1 cellular context compared by ENCODE assay signal in genomic region chr14:96359959-96360358, GRCh38.
TF ChIP-seq lines count a peak whose summit lies in the region.

No MANE protein-coding gene starts in this region.

TF ChIP-seq in GM12878, 131 proteins besides CTCF, POLR2A, EP300 and RAD21:
- TF ChIP-seq ZNF384 (IDR thresholded peaks at IDR 0.05; ENCODE audit: borderline replicate concordance, low read depth, low read length) (no peak), FOS (IDR thresholded peaks at IDR 0.05; ENCODE audit: borderline replicate concordance, extremely low read depth, insufficient read length) (no peak), IKZF2 (IDR thresholded peaks at IDR 0.05) (no peak), NR2C1 (IDR thresholded peaks at IDR 0.05) (no peak), YBX1 (IDR thresholded peaks at IDR 0.05) (no peak), USF1 (IDR thresholded peaks at IDR 0.05; ENCODE audit: borderline replicate concordance, extremely low read length, insufficient read depth, low read depth, low read length) (no peak), ZNF622 (IDR thresholded peaks at IDR 0.05) (no peak), SMC3 (IDR thresholded peaks at IDR 0.05; ENCODE audit: borderline replicate concordance, low read length) (no peak), WRNIP1 (IDR thresholded peaks at IDR 0.05; ENCODE audit: borderline replicate concordance, low read depth, low read length) (no peak), PML (IDR thresholded peaks at IDR 0.05; ENCODE audit: low read length) (no peak), IRF3 (IDR thresholded peaks at IDR 0.05) (no peak), POLR2AphosphoS5 (IDR thresholded peaks at IDR 0.05; ENCODE audit: low read length) (no peak), NR2F1 (conservative IDR thresholded peaks at IDR 0.05) (no peak)
- TF ChIP-seq, protein P1, sequence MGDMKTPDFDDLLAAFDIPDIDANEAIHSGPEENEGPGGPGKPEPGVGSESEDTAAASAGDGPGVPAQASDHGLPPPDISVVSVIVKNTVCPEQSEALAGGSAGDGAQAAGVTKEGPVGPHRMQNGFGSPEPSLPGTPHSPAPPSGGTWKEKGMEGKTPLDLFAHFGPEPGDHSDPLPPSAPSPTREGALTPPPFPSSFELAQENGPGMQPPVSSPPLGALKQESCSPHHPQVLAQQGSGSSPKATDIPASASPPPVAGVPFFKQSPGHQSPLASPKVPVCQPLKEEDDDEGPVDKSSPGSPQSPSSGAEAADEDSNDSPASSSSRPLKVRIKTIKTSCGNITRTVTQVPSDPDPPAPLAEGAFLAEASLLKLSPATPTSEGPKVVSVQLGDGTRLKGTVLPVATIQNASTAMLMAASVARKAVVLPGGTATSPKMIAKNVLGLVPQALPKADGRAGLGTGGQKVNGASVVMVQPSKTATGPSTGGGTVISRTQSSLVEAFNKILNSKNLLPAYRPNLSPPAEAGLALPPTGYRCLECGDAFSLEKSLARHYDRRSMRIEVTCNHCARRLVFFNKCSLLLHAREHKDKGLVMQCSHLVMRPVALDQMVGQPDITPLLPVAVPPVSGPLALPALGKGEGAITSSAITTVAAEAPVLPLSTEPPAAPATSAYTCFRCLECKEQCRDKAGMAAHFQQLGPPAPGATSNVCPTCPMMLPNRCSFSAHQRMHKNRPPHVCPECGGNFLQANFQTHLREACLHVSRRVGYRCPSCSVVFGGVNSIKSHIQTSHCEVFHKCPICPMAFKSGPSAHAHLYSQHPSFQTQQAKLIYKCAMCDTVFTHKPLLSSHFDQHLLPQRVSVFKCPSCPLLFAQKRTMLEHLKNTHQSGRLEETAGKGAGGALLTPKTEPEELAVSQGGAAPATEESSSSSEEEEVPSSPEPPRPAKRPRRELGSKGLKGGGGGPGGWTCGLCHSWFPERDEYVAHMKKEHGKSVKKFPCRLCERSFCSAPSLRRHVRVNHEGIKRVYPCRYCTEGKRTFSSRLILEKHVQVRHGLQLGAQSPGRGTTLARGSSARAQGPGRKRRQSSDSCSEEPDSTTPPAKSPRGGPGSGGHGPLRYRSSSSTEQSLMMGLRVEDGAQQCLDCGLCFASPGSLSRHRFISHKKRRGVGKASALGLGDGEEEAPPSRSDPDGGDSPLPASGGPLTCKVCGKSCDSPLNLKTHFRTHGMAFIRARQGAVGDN (IDR thresholded peaks at IDR 0.05), result no peak
TF ChIP-seq in GM12878: peak in this region for 0.
